Comparison of ENCODE assay signal across 13 cellular contexts in genomic region chr10:75967491-75967890, GRCh38.
"Had no signal": no experiment of that assay in that cellular context is flagged by ENCODE, and none has a peak within 500 bp of the region (broad histone marks: within the 10 kb centered on the region; RNA-seq: fewer than 3 reads in every experiment).

No MANE protein-coding gene starts in this region.

- H3K27me3 ChIP-seq: upper lobe of right lung had no signal

- DNase-seq: activated CD4-positive, alpha-beta T cell treated with anti-CD3 and anti-CD28 coated beads, Interleukin-2, amount 50 U/mL, for 1 hour; activated gamma-delta T cell treated with Interleukin-2 at 50 U/mL for 16 hours; activated naive CD8-positive, alpha-beta T cell treated with anti-CD3 and anti-CD28 coated beads for 36 hours; activated T-cell treated with anti-CD3 and anti-CD28 coated beads, Interleukin-2, amount 50 U/mL, for 24 hours; cerebellar nuclear complex; erythroblast; hippocampal formation; left colon; natural killer cell; stimulated activated CD4-positive, alpha-beta T cell treated with anti-CD3 and anti-CD28 coated beads, Interleukin-12 subunit alpha, Interleukin-12 subunit beta, amount 100 ng/mL, for 4 hours; stimulated activated naive CD4-positive, alpha-beta T cell treated with Interleukin-2 at 50 U/mL for 16 hours; T-helper 17 cell; upper lobe of right lung had no signal

- H3K9me3 ChIP-seq: upper lobe of right lung had no signal

- H3K4me3 ChIP-seq: upper lobe of right lung had no signal

- H3K27ac ChIP-seq: upper lobe of right lung had no signal

- ATAC-seq: left colon, natural killer cell, T-helper 17 cell, upper lobe of right lung had no signal

- H3K36me3 ChIP-seq: upper lobe of right lung had no signal
